Comparison of ENCODE assay signal across 15 cellular contexts in the genomic region with DNA sequence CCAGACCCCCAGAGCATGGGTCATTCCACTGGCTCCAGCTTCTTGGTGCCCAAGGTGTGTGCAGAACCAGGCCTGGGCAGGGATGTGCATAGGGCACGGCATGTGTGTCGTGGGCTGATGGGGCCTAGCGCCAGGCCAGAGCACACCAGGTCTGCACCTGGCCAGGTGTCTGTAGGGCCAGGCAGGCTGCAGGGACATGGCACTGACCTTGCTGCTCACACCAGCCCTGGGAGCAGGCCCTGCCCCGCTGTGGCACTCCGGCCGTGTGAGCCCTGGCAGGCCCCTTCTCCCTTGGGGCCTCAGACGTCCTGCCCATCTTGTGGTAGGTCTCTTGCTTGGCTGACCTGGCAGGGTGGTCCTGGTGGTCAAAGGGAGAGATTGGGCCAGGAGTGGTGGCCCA.
"Had no signal": no experiment of that assay in that cellular context is flagged by ENCODE, and none has a peak within 500 bp of the region (broad histone marks: within the 10 kb centered on the region; RNA-seq: fewer than 3 reads in every experiment).

No MANE protein-coding gene starts in this region.

- H3K4me3 Mint-ChIP-seq: endodermal cell; naive thymus-derived CD4-positive, alpha-beta T cell; nephron progenitor cell; stimulated activated naive CD8-positive, alpha-beta T cell treated with anti-CD3 and anti-CD28 coated beads, Interleukin-15, amount 100 ng/mL, for 72 hours had no signal

- H2AFZ ChIP-seq: hepatocyte had no signal

- H3K4me2 ChIP-seq: hepatocyte, smooth muscle cell had no signal

- ATAC-seq: foreskin keratinocyte; left colon; naive thymus-derived CD4-positive, alpha-beta T cell; stimulated activated naive CD8-positive, alpha-beta T cell treated with anti-CD3 and anti-CD28 coated beads, Interleukin-15, amount 100 ng/mL, for 72 hours had no signal

- H3K27ac Mint-ChIP-seq: endodermal cell; nephron progenitor cell; stimulated activated naive CD8-positive, alpha-beta T cell treated with anti-CD3 and anti-CD28 coated beads, Interleukin-15, amount 100 ng/mL, for 72 hours had no signal

- DNase-seq: endodermal cell; erythroblast; foreskin keratinocyte; kidney; left colon; naive thymus-derived CD4-positive, alpha-beta T cell; nephron progenitor cell; posterior cingulate gyrus; stimulated activated CD4-positive, alpha-beta T cell treated with anti-CD3 and anti-CD28 coated beads, Interleukin-2, amount 100 ng/mL, for 48 hours; stimulated activated naive CD8-positive, alpha-beta T cell treated with anti-CD3 and anti-CD28 coated beads, Interleukin-15, amount 100 ng/mL, for 72 hours; transverse colon had no signal

- H3K4me1 Mint-ChIP-seq: endodermal cell, nephron progenitor cell had no signal

- H3K27ac ChIP-seq: foreskin keratinocyte, hepatocyte, neutrophil, thoracic aorta, transverse colon had no signal

- H3K9me3 ChIP-seq: thoracic aorta, transverse colon had no signal

- H3K79me2 ChIP-seq: hepatocyte had no signal

- H3K27me3 Mint-ChIP-seq: naive thymus-derived CD4-positive, alpha-beta T cell; stimulated activated naive CD8-positive, alpha-beta T cell treated with anti-CD3 and anti-CD28 coated beads, Interleukin-15, amount 100 ng/mL, for 72 hours had no signal

- H3K4me1 ChIP-seq: foreskin keratinocyte, transverse colon had no signal

- H3K4me3 ChIP-seq: hepatocyte, smooth muscle cell, thoracic aorta, transverse colon had no signal

- H3K9me3 Mint-ChIP-seq: endodermal cell; naive thymus-derived CD4-positive, alpha-beta T cell; nephron progenitor cell; stimulated activated naive CD8-positive, alpha-beta T cell treated with anti-CD3 and anti-CD28 coated beads, Interleukin-15, amount 100 ng/mL, for 72 hours had no signal

- H3K27me3 ChIP-seq: foreskin keratinocyte, hepatocyte, neutrophil, transverse colon had no signal
